In the genomic region with DNA sequence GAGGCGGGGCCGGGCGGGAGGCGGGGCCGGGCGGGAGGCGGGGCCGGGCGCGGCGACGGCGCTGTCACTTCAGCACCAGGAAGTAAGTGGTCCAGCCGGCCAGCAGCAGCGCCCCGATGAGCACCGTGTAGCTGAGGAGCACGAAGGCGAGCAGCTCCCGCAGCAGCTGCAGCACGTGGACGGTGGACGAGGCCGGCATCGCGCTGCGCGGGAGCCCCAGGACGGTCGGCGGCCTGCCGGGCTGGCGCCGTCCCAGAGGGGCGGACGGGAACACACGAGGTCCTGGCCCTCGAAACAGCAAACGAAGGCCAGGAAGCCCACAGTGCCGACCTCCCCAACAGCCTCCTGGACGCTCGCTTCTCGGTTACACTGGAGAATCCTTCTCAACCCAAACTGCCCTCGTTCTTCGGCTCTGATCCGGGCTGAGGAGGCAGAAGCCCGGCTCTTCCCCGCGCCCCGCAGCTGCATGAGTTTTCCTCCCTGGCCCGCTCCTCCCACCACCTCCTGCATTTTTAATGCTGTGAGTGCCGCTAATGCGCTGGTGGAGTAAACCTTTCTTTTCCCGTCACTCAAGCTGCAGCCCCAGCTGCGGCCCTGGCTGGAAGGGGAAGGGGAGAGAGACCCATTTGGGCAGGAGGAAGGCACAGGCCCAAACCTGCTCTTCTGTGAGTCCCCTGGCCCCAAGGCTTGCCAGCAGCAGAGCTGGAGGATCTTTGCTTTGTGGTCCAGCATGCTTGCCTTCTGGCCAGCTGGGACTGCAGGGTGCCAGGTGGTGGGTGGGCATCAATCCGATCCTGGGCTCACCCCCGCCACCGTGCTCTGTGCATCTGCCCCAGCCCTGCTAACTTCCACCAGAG, we compare ENCODE assay signal across 9 cellular contexts. TPM values are rescaled to one million over a fixed set of nuclear protein-coding genes. Genes with fewer than 3 reads are reported as not detected.
DNase-seq lines count a peak whose midpoint lies in the region; ATAC-seq and TF ChIP-seq lines count a peak whose summit lies in the region.
"Had no signal": no experiment of that assay in that cellular context is flagged by ENCODE, and none has a peak within 500 bp of the region (broad histone marks: within the 10 kb centered on the region; RNA-seq: fewer than 3 reads in every experiment).

No MANE protein-coding gene starts in this region.

- in situ Hi-C loops in Panc1 (cut with HindIII; ENCODE audit: low pct_unique_long_range_greater_than_20kb, low sequenced_read_pairs): no loop called here

- no TSS peak for BruUV-seq in Panc1 (replicated peaks; lab: Mats Ljungman, UMichigan)

- POLR2A ChIA-PET in Panc1 (lab: Charles Lee): interaction anchor here (0.5 to 1.0 kb wide), 2 partner anchors 23 to 274 kb away, joined by 3 to 5 read pairs; partner anchors contain the start of genes B3GNT4 and ZCCHC8

- H3K4me3 ChIP-seq in Panc1 (ENCODE audit: low read depth in 2 of 2, low read length in 2 of 2): peak overlapping the region; percentile 41 to 63
- H3K4me3 ChIP-seq in foreskin fibroblast (ENCODE audit: low read depth in 1 of 2, low read length in 2 of 2): peak overlapping the region; percentile 35 to 50
- peak overlapping the region; percentile 11 to 95 (median 67) for H3K4me3 ChIP-seq in spleen

- no peak for TF ChIP-seq POLR2A in spleen (IDR thresholded peaks at IDR 0.05)

- H3K27ac ChIP-seq in Panc1 (ENCODE audit: low read length): peak overlapping the region; percentile 68
- H3K27ac ChIP-seq in spleen: peak overlapping the region in 6 of 8 donors; percentile 67 to 99 (median 96)

- H3K4me1 ChIP-seq in Panc1 (ENCODE audit: control insufficient read depth, insufficient read depth, low read length) (peaks cover 16% of the 10 kb centered on the region), spleen (peaks cover 18 to 62% (median 38%) of the 10 kb centered on the region in 6 donors)

- WGBS in spleen, 5 donors: 10 to 30% (median 13%) methylated on average over 25 to 58 of the region's 58 CpGs

- no peaks in the 10 kb centered on the region for H3K27me3 ChIP-seq in Panc1 (ENCODE audit: control insufficient read depth, insufficient read depth, low read length)
- H3K27me3 ChIP-seq in spleen (replicated peaks in 1 of 7): no peaks in the 10 kb centered on the region
- H3K27me3 ChIP-seq: adrenal gland had no signal

- no peak for TF ChIP-seq CTCF in Panc1 (IDR thresholded peaks at IDR 0.05)
- TF ChIP-seq CTCF in foreskin fibroblast (IDR thresholded peaks at IDR 0.05; ENCODE audit: low read depth, low read length): no peak
- TF ChIP-seq CTCF in spleen (IDR thresholded peaks at IDR 0.05 in 8 of 11, conservative IDR thresholded peaks at IDR 0.05 in 3 of 11): peak in 1 of 11 experiments; percentile 18

- DNase-seq in NCI-H748 (lab: John Stamatoyannopoulos, UW; ENCODE audit: unreplicated experiment): peak; percentile 60
- no peak for DNase-seq in NCI-H748 treated with DMSO at 0.1 percent for 48 hours (lab: John Stamatoyannopoulos, UW)
- no peak for DNase-seq in Panc1 (ENCODE audit: low read depth, low spot score)
- DNase-seq in foreskin fibroblast: no peak
- peak; percentile 83 for DNase-seq in spleen

- ATAC-seq in Panc1 (no peak), GM18502 (IDR thresholded peaks at IDR 0.05; ENCODE audit: poor library complexity, unreplicated experiment) (no peak), HG02981 (IDR thresholded peaks at IDR 0.05; ENCODE audit: unreplicated experiment) (no peak), HG03196 (IDR thresholded peaks at IDR 0.05; ENCODE audit: unreplicated experiment) (no peak)

- CTCF ChIA-PET in Panc1 (lab: Charles Lee): interaction anchor here (0.6 kb wide), 1 partner anchor 1996 kb away, joined by 6 read pairs; no protein-coding TSS in a partner anchor

- peaks cover 15% of the 10 kb centered on the region; the same call in 1 of the 2 replicates for H3K36me3 ChIP-seq in Panc1 (ENCODE audit: control insufficient read depth, insufficient read depth, low read length)
- peaks cover 0 to 60% (median 39%) of the 10 kb centered on the region in 6 donors for H3K36me3 ChIP-seq in spleen

- H3K9me3 ChIP-seq in Panc1 (ENCODE audit: control insufficient read depth, insufficient read depth, low read depth, low read length): no peaks in the 10 kb centered on the region
- H3K9me3 ChIP-seq in spleen: no peaks in the 10 kb centered on the region
- H3K9me3 ChIP-seq: adrenal gland had no signal

- intact Hi-C loops in Panc1 (cut with micrococcal nuclease; ENCODE audit: unreplicated experiment) (no loop called here), spleen (cut with DNase I; ENCODE audit: low total_unique reads) (no loop called here)

RNA-seq across cellular contexts. Expression of gene DIABLO, which starts 0.7 kb away (rescaled TPM):
- total RNA-seq in Panc1 (2021; ENCODE audit: unreplicated experiment) (71.5 TPM), spleen (10 to 100 TPM; 30.5 to 55.7 (median 36.1) TPM)
- polyA plus RNA-seq in Panc1 (2012; ENCODE audit: insufficient read length): 44.3 TPM
- polyA plus RNA-seq in spleen: 10 to 100 TPM; 38.8 to 46.7 (median 40.3) TPM

RNA-seq across cellular contexts. Expression of gene B3GNT4, which starts 23.1 kb away (rescaled TPM):
- 1.8 TPM for total RNA-seq in Panc1 (2021; ENCODE audit: unreplicated experiment)
- 2.2 TPM for polyA plus RNA-seq in Panc1 (2012; ENCODE audit: insufficient read length)
- not detected for total RNA-seq in spleen
- polyA plus RNA-seq in spleen: under 1 TPM; 0.42 to 0.54 (median 0.49) TPM

RNA-seq across cellular contexts. Expression of gene VPS33A, which starts 39.7 kb away (rescaled TPM):
- total RNA-seq in Panc1 (2021; ENCODE audit: unreplicated experiment) (35.2 TPM), spleen (10 to 100 TPM; 19.1 to 31.5 (median 23.2) TPM)
- polyA plus RNA-seq in Panc1 (2012; ENCODE audit: insufficient read length): 21.5 TPM
- polyA plus RNA-seq in spleen: 10 to 100 TPM in 2 of 3 donors, 1 to 10 TPM in 1; 9.7 to 12.3 (median 10.5) TPM

RNA-seq across cellular contexts. Expression of gene LRRC43, which starts 43.7 kb away (rescaled TPM):
- 1.5 TPM for total RNA-seq in Panc1 (2021; ENCODE audit: unreplicated experiment)
- 1.4 TPM for polyA plus RNA-seq in Panc1 (2012; ENCODE audit: insufficient read length)
- total RNA-seq in spleen: 1 to 10 TPM in 3 of 7 donors, under 1 TPM in 4; 0.37 to 5.2 (median 0.95) TPM
- polyA plus RNA-seq in spleen: under 1 TPM; 0.13 to 0.24 (median 0.20) TPM

RNA-seq across cellular contexts. Expression of gene IL31, which starts 52.6 kb away (rescaled TPM):
- total RNA-seq in Panc1 (2021; ENCODE audit: unreplicated experiment) (not detected), spleen (not detected)
- not detected for polyA plus RNA-seq in Panc1 (2012; ENCODE audit: insufficient read length)
- polyA plus RNA-seq in spleen: not detected
- total RNA-seq: adrenal gland had no signal
- polyA plus RNA-seq: adrenal gland had no signal

Comparison
In these comparisons a context has a peak if more than half of its experiments do, and no peak if none do; other contexts are left out.
1. DNase-seq: peak in NCI-H748 (single experiment) and spleen (single experiment); none in NCI-H748 treated with DMSO at 0.1 percent for 48 hours (single experiment), Panc1 (single experiment) and foreskin fibroblast (0 of 2).
2. Peak in every context shown above with its lines, with median percentiles within 50 percentile points of each other: H3K4me3 ChIP-seq.